Comparison of ENCODE assay signal across 8 cellular contexts in genomic region chr17:39754161-39754957, GRCh38. TPM values are rescaled to one million over a fixed set of nuclear protein-coding genes. Genes with fewer than 3 reads are reported as not detected.
DNase-seq lines count a peak whose midpoint lies in the region; ATAC-seq and TF ChIP-seq lines count a peak whose summit lies in the region.

No MANE protein-coding gene starts in this region.

- no peaks in the 10 kb centered on the region for H3K9me3 ChIP-seq in right lobe of liver

- peak; percentile 99 for TF ChIP-seq CTCF in C4-2B (conservative IDR thresholded peaks at IDR 0.05)
- TF ChIP-seq CTCF in right lobe of liver (IDR thresholded peaks at IDR 0.05), result peak; percentile 97 to 100 (median 98)

- peak overlapping the region; percentile 54 to 79 (median 71) for H3K4me3 ChIP-seq in right lobe of liver

- H3K4me1 ChIP-seq in right lobe of liver, result peaks cover 0 to 18% (median 2%) of the 10 kb centered on the region in 4 donors

- no peaks in the 10 kb centered on the region for H3K36me3 ChIP-seq in right lobe of liver

- peak; percentile 76 for TF ChIP-seq POLR2A in right lobe of liver (IDR thresholded peaks at IDR 0.05)

- ATAC-seq in HG03442 (IDR thresholded peaks at IDR 0.05; ENCODE audit: unreplicated experiment) (peak; percentile 58), right lobe of liver (peak; percentile 88 to 93 (median 90))

- H3K27ac ChIP-seq in C4-2B, result peak overlapping the region; percentile 78
- H3K27ac ChIP-seq in right lobe of liver, result peak overlapping the region; percentile 82 to 97 (median 90)

- intact Hi-C loops in right lobe of liver (cut with DNase I), result loop anchor here (5.0 to 10.0 kb wide), 2 partner anchors 132 to 220 kb away; no protein-coding TSS in a partner anchor

- DNase-seq in GM19240 (ENCODE audit: insufficient read length, low spot score) (peak; percentile 92), NCI-H526 treated with DMSO at 0.1 percent for 48 hours (lab: John Stamatoyannopoulos, UW) (peak; percentile 79), dedifferentiated amniotic fluid mesenchymal stem cell (ENCODE audit: extremely low spot score) (peak; percentile 65), right lobe of liver (peak; percentile 96 to 97 (median 97))
- peak; percentile 95 for DNase-seq in activated CD4-positive, alpha-beta T cell treated with anti-CD3 and anti-CD28 coated beads, Interleukin-2, amount 50 U/mL, for 1 hour
- DNase-seq in stimulated activated CD4-positive, alpha-beta T cell treated with anti-CD3 and anti-CD28 coated beads, Interleukin-4, amount 100 ng/mL, for 24 hours, result peak; percentile 93

- H3K27me3 ChIP-seq in right lobe of liver, result no peaks in the 10 kb centered on the region

- WGBS in right lobe of liver (ENCODE audit: insufficient coverage, low coverage, low lambda C conversion rate, missing lambda C conversion rate), result 8% methylated on average over 14 of the region's 91 CpGs

RNA-seq across cellular contexts. Expression of gene GRB7, which starts 16.6 kb away (rescaled TPM):
- total RNA-seq in right lobe of liver, result 10 to 100 TPM in 2 of 6 experiments, 1 to 10 TPM in 4; 2.1 to 10.9 (median 7.5) TPM

RNA-seq across cellular contexts. Expression of gene MIEN1, which starts 24.0 kb away (rescaled TPM):
- total RNA-seq in right lobe of liver, result 10 to 100 TPM; 23.1 to 61.6 (median 29.0) TPM

RNA-seq across cellular contexts. Expression of gene ERBB2, which starts 54.5 kb away (rescaled TPM):
- total RNA-seq in right lobe of liver, result 10 to 100 TPM in 5 of 6 experiments, 1 to 10 TPM in 1; 8.9 to 40.4 (median 26.2) TPM

Comparison
In these comparisons a context has a peak if more than half of its experiments do, and no peak if none do; other contexts are left out.
1. Peak in every context shown above with its lines: DNase-seq, ATAC-seq, H3K4me3 ChIP-seq and H3K27ac ChIP-seq.